Comparison of ENCODE assay signal across 26 cellular contexts in genomic region chr3:65385805-65386204, GRCh38.
A peak's percentile ranks its signal among the peaks of the same experiment; 100 is the strongest.
DNase-seq lines count a peak whose midpoint lies in the region; ATAC-seq and TF ChIP-seq lines count a peak whose summit lies in the region.
"Had no signal": no experiment of that assay in that cellular context is flagged by ENCODE, and none has a peak within 500 bp of the region (broad histone marks: within the 10 kb centered on the region; RNA-seq: fewer than 3 reads in every experiment).

No MANE protein-coding gene starts in this region.

- H3K4me1 ChIP-seq in BLaER1 (peaks cover 36% of the 10 kb centered on the region), HUES6 (ENCODE audit: control insufficient read depth, insufficient read depth, low read length) (peaks cover 2% of the 10 kb centered on the region; the same call in 1 of the 2 replicates)

- peak; percentile 66 for DNase-seq in medulla oblongata (ENCODE audit: extremely low spot score)
- peak; percentile 38 for DNase-seq in retina
- no peak for DNase-seq in NCI-H1048 (lab: John Stamatoyannopoulos, UW)
- DNase-seq in RKO (ENCODE audit: low spot score), result no peak
- DNase-seq in GM13977 (ENCODE audit: low spot score), result no peak
- DNase-seq: CD4-positive, alpha-beta memory T cell; COR-L47; DMS 273 treated with DMSO at 0.1 percent for 48 hours; DMS79; EL; GF-D8; H7; HFFc6; KBM-7; MV-4-11; NCI-H1105 treated with DMSO at 0.1 percent for 48 hours; NCI-H146; NCI-H1930; NCI-H446 treated with DMSO at 0.1 percent for 48 hours; NCI-H526; NCI-H82; SHP77 treated with DMSO at 0.1 percent for 48 hours had no signal

- no peak overlapping the region for H3K4me3 ChIP-seq in BLaER1
- no peak overlapping the region for H3K4me3 ChIP-seq in HUES6 (ENCODE audit: low read depth, low read length)

- H3K27ac ChIP-seq in BLaER1, result no peak overlapping the region
- H3K27ac ChIP-seq in HUES6 (ENCODE audit: low read depth, low read length), result 0 out of 2 replicates have a peak overlapping the region, but pooled peaks have one; percentile 51
- H3K27ac ChIP-seq: RWPE1 had no signal

- TF ChIP-seq CTCF in GM13977 (IDR thresholded peaks at IDR 0.05; ENCODE audit: extremely low read depth, insufficient read depth, missing control alignments), result no peak

- H3K9me3 ChIP-seq in BLaER1 (peaks cover 15% of the 10 kb centered on the region; the same call in 1 of the 2 replicates), HUES6 (ENCODE audit: control insufficient read depth, insufficient read depth, low read depth, low read length) (no peaks in the 10 kb centered on the region)

- peak overlapping the region; percentile 32 for H3K4me2 ChIP-seq in BLaER1

- H3K27me3 ChIP-seq in BLaER1 (no peaks in the 10 kb centered on the region), HUES6 (ENCODE audit: control insufficient read depth, insufficient read depth, low read length) (no peaks in the 10 kb centered on the region)

- H3K9ac ChIP-seq in BLaER1, result no peak overlapping the region
- peak overlapping the region; percentile 30 for H3K9ac ChIP-seq in HUES6 (ENCODE audit: low read length)

- H3K36me3 ChIP-seq in BLaER1 (peaks cover 55% of the 10 kb centered on the region), HUES6 (ENCODE audit: control insufficient read depth, insufficient read depth, low read length) (peaks cover 46% of the 10 kb centered on the region)

- ATAC-seq in GM21528 (IDR thresholded peaks at IDR 0.05; ENCODE audit: low FRiP score, unreplicated experiment), result no peak

- in situ Hi-C loops in GM13977 (cut with MboI; ENCODE audit: low pct_unique_long_range_greater_than_20kb, low sequenced_read_pairs, unreplicated experiment), result no loop called here

- H4K20me1 ChIP-seq in BLaER1, result no peaks in the 10 kb centered on the region

Comparison
In these comparisons a context has a peak if more than half of its experiments do, and no peak if none do; other contexts are left out.
1. DNase-seq: peak in medulla oblongata (single experiment) and retina (single experiment); none in NCI-H1048 (single experiment), RKO (single experiment) and GM13977 (single experiment).